11 cellular contexts compared by ENCODE assay signal in the genomic region with DNA sequence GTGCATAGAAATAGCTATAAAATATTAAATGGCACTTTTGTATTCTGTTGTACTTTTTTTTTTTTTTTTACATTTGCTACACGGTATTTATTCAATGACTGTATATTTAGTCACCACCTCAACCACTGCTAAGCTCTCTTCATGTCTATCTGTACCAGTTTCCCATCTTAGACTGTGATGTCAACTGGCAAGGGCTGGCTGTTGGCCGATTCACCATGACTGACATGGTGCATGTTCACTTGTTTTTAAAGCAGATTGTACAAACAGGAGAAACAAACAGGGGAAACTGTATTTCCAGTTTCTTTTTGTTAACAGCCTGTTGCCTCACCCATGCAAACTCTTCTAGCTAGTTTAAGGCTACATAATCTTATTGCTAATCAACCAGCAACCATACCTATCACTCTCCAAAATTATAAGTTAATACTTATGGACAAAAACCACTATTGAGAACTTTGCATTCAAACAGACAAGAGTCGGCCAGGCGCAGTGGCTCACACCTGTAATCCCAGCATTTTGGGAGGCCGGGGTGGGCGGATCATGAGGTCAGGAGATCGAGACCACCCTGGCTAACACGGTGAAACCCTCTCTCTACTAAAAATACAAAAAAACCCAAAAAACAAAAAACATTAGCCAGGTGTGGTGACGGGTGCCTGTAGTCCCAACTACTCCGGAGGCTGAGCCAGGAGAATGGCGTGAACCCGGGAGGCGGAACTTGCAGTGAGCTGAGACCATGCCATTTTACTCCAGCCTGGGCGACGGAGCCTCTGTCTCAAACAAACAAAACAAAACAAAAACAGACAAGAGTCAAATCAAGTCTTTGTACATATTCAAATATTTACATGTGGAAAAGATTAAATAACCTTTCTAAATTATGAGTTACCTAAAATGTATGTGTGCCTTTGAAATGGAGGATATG. TPM values are rescaled to one million over a fixed set of nuclear protein-coding genes. Genes with fewer than 3 reads are reported as not detected.
DNase-seq lines count a peak whose midpoint lies in the region; ATAC-seq and TF ChIP-seq lines count a peak whose summit lies in the region.
"Had no signal": no experiment of that assay in that cellular context is flagged by ENCODE, and none has a peak within 500 bp of the region (broad histone marks: within the 10 kb centered on the region; RNA-seq: fewer than 3 reads in every experiment).

No MANE protein-coding gene starts in this region.

- 86 to 91% (median 90%) methylated on average over 15 of the region's 15 CpGs for WGBS in heart left ventricle, 4 donors

- no peaks in the 10 kb centered on the region for H3K9me3 Mint-ChIP-seq in activated T-helper 17 cell treated with anti-CD3 and anti-CD28 coated beads, Interleukin-2, amount 50 U/mL, for 72 hours
- no peaks in the 10 kb centered on the region for H3K9me3 Mint-ChIP-seq in stimulated activated effector memory CD8-positive, alpha-beta T cell treated with anti-CD3 and anti-CD28 coated beads, Interleukin-12 subunit alpha, Interleukin-12 subunit beta, amount 100 ng/mL, for 72 hours

- H3K9me3 ChIP-seq in heart left ventricle, result no peaks in the 10 kb centered on the region
- H3K9me3 ChIP-seq: BE2C had no signal

- peaks cover 6% of the 10 kb centered on the region for H3K4me1 Mint-ChIP-seq in activated T-helper 17 cell treated with anti-CD3 and anti-CD28 coated beads, Interleukin-2, amount 50 U/mL, for 72 hours
- H3K4me1 Mint-ChIP-seq in stimulated activated effector memory CD8-positive, alpha-beta T cell treated with anti-CD3 and anti-CD28 coated beads, Interleukin-12 subunit alpha, Interleukin-12 subunit beta, amount 100 ng/mL, for 72 hours, result peaks cover 9% of the 10 kb centered on the region

- peak overlapping the region; percentile 22 for H3K27ac Mint-ChIP-seq in activated T-helper 17 cell treated with anti-CD3 and anti-CD28 coated beads, Interleukin-2, amount 50 U/mL, for 72 hours
- H3K27ac Mint-ChIP-seq in stimulated activated effector memory CD8-positive, alpha-beta T cell treated with anti-CD3 and anti-CD28 coated beads, Interleukin-12 subunit alpha, Interleukin-12 subunit beta, amount 100 ng/mL, for 72 hours, result no peak overlapping the region

- ATAC-seq in Right ventricle myocardium inferior, result peak; percentile 64
- ATAC-seq in activated T-helper 17 cell treated with anti-CD3 and anti-CD28 coated beads, Interleukin-2, amount 50 U/mL, for 72 hours (replicated peaks), result peak; percentile 77
- ATAC-seq in heart left ventricle, result peak; percentile 77 to 90 (median 89)
- peak; percentile 90 for ATAC-seq in stimulated activated effector memory CD8-positive, alpha-beta T cell treated with anti-CD3 and anti-CD28 coated beads, Interleukin-12 subunit alpha, Interleukin-12 subunit beta, amount 100 ng/mL, for 72 hours
- ATAC-seq in GM19455 (IDR thresholded peaks at IDR 0.05; ENCODE audit: unreplicated experiment), result no peak

- peaks cover 0 to 68% (median 52%) of the 10 kb centered on the region in 9 donors for H3K36me3 ChIP-seq in heart left ventricle

- peaks cover 46% of the 10 kb centered on the region for H3K36me3 Mint-ChIP-seq in activated T-helper 17 cell treated with anti-CD3 and anti-CD28 coated beads, Interleukin-2, amount 50 U/mL, for 72 hours (ENCODE audit: low read depth)
- H3K36me3 Mint-ChIP-seq in stimulated activated effector memory CD8-positive, alpha-beta T cell treated with anti-CD3 and anti-CD28 coated beads, Interleukin-12 subunit alpha, Interleukin-12 subunit beta, amount 100 ng/mL, for 72 hours, result peaks cover 59% of the 10 kb centered on the region

- intact Hi-C loops in Right ventricle myocardium inferior (cut with DNase I) (no loop called here), cardiac septum (cut with DNase I) (no loop called here), heart left ventricle (cut with DNase I) (loop anchor here in 2 of 10 donors (10.0 kb wide), 4 partner anchors 47 to 243 kb away; no protein-coding TSS in a partner anchor)

- H3K27ac ChIP-seq in heart left ventricle, result peak overlapping the region in 5 of 12 donors; percentile 42 to 57 (median 43)

- no peak for DNase-seq in Right ventricle myocardium inferior (ENCODE audit: missing footprints)
- DNase-seq in cardiac septum (ENCODE audit: low spot score), result no peak
- DNase-seq in heart left ventricle, result peak in 4 of 5 donors; percentile 33 to 59 (median 46)
- DNase-seq in stimulated activated effector memory CD8-positive, alpha-beta T cell treated with anti-CD3 and anti-CD28 coated beads, Interleukin-12 subunit alpha, Interleukin-12 subunit beta, amount 100 ng/mL, for 72 hours (ENCODE audit: low spot score in 2 of 2), result no peak
- DNase-seq in Kasumi-1 (lab: John Stamatoyannopoulos, UW), result no peak
- DNase-seq in T1000 (lab: John Stamatoyannopoulos, UW), result no peak
- DNase-seq: BE2C, hypothalamus, NCI-H1417 had no signal

- no peaks in the 10 kb centered on the region for H3K27me3 Mint-ChIP-seq in activated T-helper 17 cell treated with anti-CD3 and anti-CD28 coated beads, Interleukin-2, amount 50 U/mL, for 72 hours

- TF ChIP-seq CTCF in heart left ventricle (IDR thresholded peaks at IDR 0.05), result no peak

- no peak for TF ChIP-seq POLR2A in heart left ventricle (IDR thresholded peaks at IDR 0.05)

- no peak overlapping the region for H3K4me3 ChIP-seq in heart left ventricle

- peaks cover 3 to 37% (median 24%) of the 10 kb centered on the region in 12 donors for H3K4me1 ChIP-seq in heart left ventricle

- H3K27me3 ChIP-seq in heart left ventricle, result no peaks in the 10 kb centered on the region
- H3K27me3 ChIP-seq: BE2C had no signal

- no peak overlapping the region for H3K4me3 Mint-ChIP-seq in activated T-helper 17 cell treated with anti-CD3 and anti-CD28 coated beads, Interleukin-2, amount 50 U/mL, for 72 hours
- H3K4me3 Mint-ChIP-seq in stimulated activated effector memory CD8-positive, alpha-beta T cell treated with anti-CD3 and anti-CD28 coated beads, Interleukin-12 subunit alpha, Interleukin-12 subunit beta, amount 100 ng/mL, for 72 hours, result no peak overlapping the region

RNA-seq across cellular contexts. Expression of gene ZFAND5, which starts 13.2 kb away (rescaled TPM):
- total RNA-seq in Right ventricle myocardium inferior, result 174 TPM
- total RNA-seq in cardiac septum, result 188 TPM
- 100 to 1,000 TPM; 104 to 175 TPM for total RNA-seq in activated T-helper 17 cell treated with anti-CD3 and anti-CD28 coated beads, Interleukin-2, amount 50 U/mL, for 72 hours
- total RNA-seq in heart left ventricle, result 100 to 1,000 TPM; 125 to 275 (median 205) TPM
- polyA plus RNA-seq in heart left ventricle, result 100 to 1,000 TPM in 1 of 2 donors, 10 to 100 TPM in 1; 99.1 to 110 TPM

Comparison
In these comparisons a context has a peak if more than half of its experiments do, and no peak if none do; other contexts are left out.
1. DNase-seq: peak in heart left ventricle (4 of 5); none in Right ventricle myocardium inferior (single experiment), cardiac septum (single experiment), stimulated activated effector memory CD8-positive, alpha-beta T cell treated with anti-CD3 and anti-CD28 coated beads, Interleukin-12 subunit alpha, Interleukin-12 subunit beta, amount 100 ng/mL, for 72 hours (0 of 2), Kasumi-1 (0 of 2) and T1000 (single experiment).